Comparison of ENCODE assay signal across 34 cellular contexts in the genomic region with DNA sequence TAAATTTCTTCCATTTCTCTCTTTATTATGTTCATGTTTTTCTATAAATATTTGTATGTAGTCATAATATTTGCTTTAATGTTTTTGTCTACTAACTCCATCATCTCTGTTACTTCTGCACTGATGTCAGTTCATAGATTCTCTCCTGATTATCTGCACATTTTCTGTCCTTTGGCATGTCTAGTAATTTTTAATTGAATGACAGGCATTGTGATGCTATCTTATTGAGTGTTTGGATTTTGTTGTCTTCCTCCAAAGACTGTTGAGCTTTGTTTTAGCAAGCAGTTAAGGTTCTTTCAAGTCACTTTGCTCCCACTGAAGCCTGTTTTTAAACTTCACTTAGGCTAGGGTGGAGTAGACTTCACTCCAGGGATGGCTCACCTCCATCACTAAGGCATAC.
"Had no signal": no experiment of that assay in that cellular context is flagged by ENCODE, and none has a peak within 500 bp of the region (broad histone marks: within the 10 kb centered on the region; RNA-seq: fewer than 3 reads in every experiment).

No MANE protein-coding gene starts in this region.

- H3K27me3 ChIP-seq: MG63 had no signal

- H3K4me3 ChIP-seq: MG63 had no signal

- H3K9me3 ChIP-seq: MG63 had no signal

- H3K36me3 ChIP-seq: MG63 had no signal

- DNase-seq: Karpas-422, Kasumi-1, MG63, MM.1S, MV-4-11, NCI-H1048, NCI-H1092, NCI-H1092 treated with DMSO at 0.1 percent for 48 hours, NCI-H1105, NCI-H1105 treated with DMSO at 0.1 percent for 48 hours, NCI-H1417, NCI-H1417 treated with DMSO at 0.1 percent for 48 hours, NCI-H1436, NCI-H1436 treated with DMSO at 0.1 percent for 48 hours, NCI-H146, NCI-H1694, NCI-H1694 treated with DMSO at 0.1 percent for 48 hours, NCI-H187, NCI-H187 treated with DMSO at 0.1 percent for 48 hours, NCI-H1930, NCI-H2029, NCI-H2029 treated with DMSO at 0.1 percent for 48 hours, NCI-H2081, NCI-H2081 treated with DMSO at 0.1 percent for 48 hours, NCI-H2107, NCI-H2171, NCI-H2171 treated with DMSO at 0.1 percent for 48 hours, NCI-H2227 treated with DMSO at 0.1 percent for 48 hours, NCI-H226, NCI-H345, NCI-H446, NCI-H446 treated with DMSO at 0.1 percent for 48 hours, NCI-H510A had no signal

- H3K27ac ChIP-seq: KMS-11 had no signal
